In the genomic region with DNA sequence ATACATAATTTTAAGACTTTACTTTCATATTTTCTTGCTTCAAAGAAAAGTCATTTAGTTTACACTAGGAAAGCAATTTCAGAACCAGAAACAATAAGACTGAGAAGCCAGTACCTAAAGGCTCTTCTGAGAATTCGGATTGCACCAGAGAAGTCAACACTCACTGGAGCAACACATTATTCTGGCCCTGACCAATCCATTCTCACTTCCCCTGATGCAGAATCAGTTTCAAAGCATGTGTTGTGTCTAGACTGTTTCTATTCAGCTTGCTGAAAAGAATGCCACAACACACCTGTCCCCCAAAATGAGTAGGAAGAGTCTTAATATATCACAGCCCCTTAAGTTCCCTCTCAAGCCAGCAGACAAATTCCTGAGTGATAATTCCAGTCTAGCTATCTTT, we compare ENCODE assay signal across 24 cellular contexts.
DNase-seq lines count a peak whose midpoint lies in the region; ATAC-seq, FAIRE-seq and TF ChIP-seq lines count a peak whose summit lies in the region.
"Had no signal": no experiment of that assay in that cellular context is flagged by ENCODE, and none has a peak within 500 bp of the region (broad histone marks: within the 10 kb centered on the region; RNA-seq: fewer than 3 reads in every experiment).

No MANE protein-coding gene starts in this region.

- in situ Hi-C loops in HepG2 (cut with HindIII; ENCODE audit: extremely low pct_ligation_motif_present, low pct_unique_long_range_greater_than_20kb) = no loop called here

- H3K27ac ChIP-seq in lower lobe of right lung (no peak overlapping the region), HepG2 (ENCODE audit: extremely low read length, insufficient read depth, low read length) (no peak overlapping the region)
- H3K27ac ChIP-seq: 22Rv1, BLaER1, GM23248, SJSA1 had no signal

- no peak overlapping the region for H3K9ac ChIP-seq in HepG2 (ENCODE audit: insufficient read depth, low read depth, low read length)
- H3K9ac ChIP-seq: BLaER1, GM23248 had no signal

- H3K27me3 ChIP-seq in lower lobe of right lung (ENCODE audit: low read depth) = no peaks in the 10 kb centered on the region
- no peaks in the 10 kb centered on the region for H3K27me3 ChIP-seq in HepG2 (ENCODE audit: control insufficient read depth in 1 of 2, insufficient read depth in 2 of 2, low read length in 2 of 2)
- H3K27me3 ChIP-seq: BLaER1, SJSA1 had no signal

- TF ChIP-seq POLR2A in HepG2 (IDR thresholded peaks at IDR 0.05; ENCODE audit: insufficient read depth in 1 of 2, low read depth in 2 of 2, low read length in 2 of 2) = no peak

- ATAC-seq in GM18870 (IDR thresholded peaks at IDR 0.05; ENCODE audit: unreplicated experiment) = peak; percentile 70
- ATAC-seq in HG02759 (IDR thresholded peaks at IDR 0.05; ENCODE audit: unreplicated experiment) = peak; percentile 50
- ATAC-seq in HG03565 (IDR thresholded peaks at IDR 0.05; ENCODE audit: unreplicated experiment) = peak; percentile 45
- no peak for ATAC-seq in lower lobe of right lung
- ATAC-seq in HepG2 = no peak
- ATAC-seq: HCT116 had no signal

- no peaks in the 10 kb centered on the region for H4K20me1 ChIP-seq in HepG2 (ENCODE audit: insufficient read depth, low read length)
- H4K20me1 ChIP-seq: BLaER1 had no signal

- no peaks in the 10 kb centered on the region for H3K79me2 ChIP-seq in HepG2 (ENCODE audit: insufficient read depth, low read length)

- CTCF ChIA-PET in HepG2 (lab: Yijun Ruan, JAX; ENCODE audit: low intra/inter-chr PET ratio, low total read pairs) = no interaction called here

- H3K9me3 ChIP-seq in lower lobe of right lung (no peaks in the 10 kb centered on the region), HepG2 (ENCODE audit: low read length) (no peaks in the 10 kb centered on the region)
- H3K9me3 ChIP-seq: BLaER1, SJSA1 had no signal

- no peak for FAIRE-seq in HepG2 (lab: Jason Lieb, UNC)
- FAIRE-seq: GM18507, HTR-8/SVneo had no signal

- TF ChIP-seq EP300 in HepG2 (IDR thresholded peaks at IDR 0.05; ENCODE audit: low read depth in 2 of 2, low read length in 2 of 2) (no peak), HepG2 (CRISPR knock-in tag; IDR thresholded peaks at IDR 0.05; ENCODE audit: borderline replicate concordance) (no peak)

- BruUV-seq in HepG2 (replicated peaks; lab: Mats Ljungman, UMichigan) = no TSS peak

- POLR2A ChIA-PET in HepG2 (lab: Yijun Ruan, JAX) = no interaction called here

- TF ChIP-seq CTCF in GM12864 (IDR thresholded peaks at IDR 0.05; ENCODE audit: low read depth, low read length, missing control alignments) (no peak), lower lobe of right lung (IDR thresholded peaks at IDR 0.05) (no peak), HepG2 (CRISPR knock-in tag; IDR thresholded peaks at IDR 0.05) (no peak)

- 0% methylated on average over 1 of the region's 1 CpG for WGBS in HepG2 (ENCODE audit: low lambda C conversion rate)

- H3K36me3 ChIP-seq in lower lobe of right lung (no peaks in the 10 kb centered on the region), HepG2 (replicated peaks in 1 of 2; ENCODE audit: control insufficient read depth in 1 of 2, insufficient read depth in 2 of 2, low read length in 2 of 2) (no peaks in the 10 kb centered on the region)
- H3K36me3 ChIP-seq: BLaER1, SJSA1 had no signal

- no peak overlapping the region for H3K4me2 ChIP-seq in HepG2 (ENCODE audit: low read depth, low read length)
- H3K4me2 ChIP-seq: BLaER1 had no signal

- no peak overlapping the region for H2AFZ ChIP-seq in HepG2 (ENCODE audit: low read length)
- H2AFZ ChIP-seq: GM23248 had no signal

- DNase-seq in GM12864 (ENCODE audit: low read depth) (peak; percentile 2), lower lobe of right lung (no peak), HepG2 (ENCODE audit: low spot score) (no peak), inferior parietal cortex (ENCODE audit: extremely low spot score) (no peak)
- DNase-seq in stimulated activated naive CD4-positive, alpha-beta T cell treated with Interleukin-2 at 50 U/mL for 16 hours (lab: John Stamatoyannopoulos, UW) = no peak
- DNase-seq: CD8-positive, alpha-beta memory T cell; DND-41; GF-D8; GM23248; NCI-H1048; NCI-H146; NCI-H2081 treated with DMSO at 0.1 percent for 48 hours; NCI-H226; NCI-H526; SW 1271 had no signal

- H3K4me3 ChIP-seq in GM12864 (ENCODE audit: low read depth, low read length) (no peak overlapping the region), lower lobe of right lung (no peak overlapping the region), HepG2 (replicated peaks in 1 of 3; ENCODE audit: insufficient read depth in 1 of 3, low read depth in 2 of 3, low read length in 3 of 3) (no peak overlapping the region)
- H3K4me3 ChIP-seq: BLaER1, GM23248, SJSA1 had no signal

- H3K4me1 ChIP-seq in lower lobe of right lung = no peaks in the 10 kb centered on the region
- H3K4me1 ChIP-seq in HepG2 (ENCODE audit: insufficient read depth, low read length) = no peaks in the 10 kb centered on the region
- H3K4me1 ChIP-seq: BLaER1, SJSA1 had no signal

- intact Hi-C loops in lower lobe of right lung (cut with DNase I) = no loop called here
- intact Hi-C loops in HepG2 (cut with micrococcal nuclease; ENCODE audit: unreplicated experiment) = no loop called here

- no peak for TF ChIP-seq RAD21 in HepG2 (CRISPR knock-in tag; IDR thresholded peaks at IDR 0.05)

TF ChIP-seq in HepG2, 621 proteins besides CTCF, POLR2A, EP300 and RAD21:
- TF ChIP-seq BHLHE40 (IDR thresholded peaks at IDR 0.05; ENCODE audit: low read length) (no peak), HNRNPK (IDR thresholded peaks at IDR 0.05; ENCODE audit: low read depth, low read length, poor library complexity, severe bottlenecking) (no peak), PTBP1 (IDR thresholded peaks at IDR 0.05; ENCODE audit: low read depth, low read length, poor library complexity, severe bottlenecking) (no peak), TGIF2 (CRISPR knock-in tag; IDR thresholded peaks at IDR 0.05) (no peak), ZSCAN21 (CRISPR knock-in tag; IDR thresholded peaks at IDR 0.05; ENCODE audit: borderline replicate concordance) (no peak), ZIK1 (CRISPR knock-in tag; IDR thresholded peaks at IDR 0.05; ENCODE audit: borderline replicate concordance, low read depth) (no peak), NFE2 (CRISPR knock-in tag; IDR thresholded peaks at IDR 0.05) (no peak), RBFOX2 (IDR thresholded peaks at IDR 0.05; ENCODE audit: low read depth, low read length) (no peak), ZNF460 (CRISPR knock-in tag; IDR thresholded peaks at IDR 0.05; ENCODE audit: borderline replicate concordance) (no peak)
- TF ChIP-seq, protein P1, sequence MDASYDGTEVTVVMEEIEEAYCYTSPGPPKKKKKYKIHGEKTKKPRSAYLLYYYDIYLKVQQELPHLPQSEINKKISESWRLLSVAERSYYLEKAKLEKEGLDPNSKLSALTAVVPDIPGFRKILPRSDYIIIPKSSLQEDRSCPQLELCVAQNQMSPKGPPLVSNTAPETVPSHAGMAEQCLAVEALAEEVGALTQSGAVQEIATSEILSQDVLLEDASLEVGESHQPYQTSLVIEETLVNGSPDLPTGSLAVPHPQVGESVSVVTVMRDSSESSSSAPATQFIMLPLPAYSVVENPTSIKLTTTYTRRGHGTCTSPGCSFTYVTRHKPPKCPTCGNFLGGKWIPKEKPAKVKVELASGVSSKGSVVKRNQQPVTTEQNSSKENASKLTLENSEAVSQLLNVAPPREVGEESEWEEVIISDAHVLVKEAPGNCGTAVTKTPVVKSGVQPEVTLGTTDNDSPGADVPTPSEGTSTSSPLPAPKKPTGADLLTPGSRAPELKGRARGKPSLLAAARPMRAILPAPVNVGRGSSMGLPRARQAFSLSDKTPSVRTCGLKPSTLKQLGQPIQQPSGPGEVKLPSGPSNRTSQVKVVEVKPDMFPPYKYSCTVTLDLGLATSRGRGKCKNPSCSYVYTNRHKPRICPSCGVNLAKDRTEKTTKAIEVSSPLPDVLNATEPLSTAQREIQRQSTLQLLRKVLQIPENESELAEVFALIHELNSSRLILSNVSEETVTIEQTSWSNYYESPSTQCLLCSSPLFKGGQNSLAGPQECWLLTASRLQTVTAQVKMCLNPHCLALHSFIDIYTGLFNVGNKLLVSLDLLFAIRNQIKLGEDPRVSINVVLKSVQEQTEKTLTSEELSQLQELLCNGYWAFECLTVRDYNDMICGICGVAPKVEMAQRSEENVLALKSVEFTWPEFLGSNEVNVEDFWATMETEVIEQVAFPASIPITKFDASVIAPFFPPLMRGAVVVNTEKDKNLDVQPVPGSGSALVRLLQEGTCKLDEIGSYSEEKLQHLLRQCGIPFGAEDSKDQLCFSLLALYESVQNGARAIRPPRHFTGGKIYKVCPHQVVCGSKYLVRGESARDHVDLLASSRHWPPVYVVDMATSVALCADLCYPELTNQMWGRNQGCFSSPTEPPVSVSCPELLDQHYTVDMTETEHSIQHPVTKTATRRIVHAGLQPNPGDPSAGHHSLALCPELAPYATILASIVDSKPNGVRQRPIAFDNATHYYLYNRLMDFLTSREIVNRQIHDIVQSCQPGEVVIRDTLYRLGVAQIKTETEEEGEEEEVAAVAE (CRISPR knock-in tag; IDR thresholded peaks at IDR 0.05; ENCODE audit: borderline replicate concordance) = no peak
- TF ChIP-seq, protein P2, sequence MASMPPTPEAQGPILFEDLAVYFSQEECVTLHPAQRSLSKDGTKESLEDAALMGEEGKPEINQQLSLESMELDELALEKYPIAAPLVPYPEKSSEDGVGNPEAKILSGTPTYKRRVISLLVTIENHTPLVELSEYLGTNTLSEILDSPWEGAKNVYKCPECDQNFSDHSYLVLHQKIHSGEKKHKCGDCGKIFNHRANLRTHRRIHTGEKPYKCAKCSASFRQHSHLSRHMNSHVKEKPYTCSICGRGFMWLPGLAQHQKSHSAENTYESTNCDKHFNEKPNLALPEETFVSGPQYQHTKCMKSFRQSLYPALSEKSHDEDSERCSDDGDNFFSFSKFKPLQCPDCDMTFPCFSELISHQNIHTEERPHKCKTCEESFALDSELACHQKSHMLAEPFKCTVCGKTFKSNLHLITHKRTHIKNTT (CRISPR knock-in tag; IDR thresholded peaks at IDR 0.05) = no peak
TF ChIP-seq in HepG2: peak in this region for 0.

Comparison
In these comparisons a context has a peak if more than half of its experiments do, and no peak if none do; other contexts are left out.
1. ATAC-seq: peak in GM18870 (single experiment), HG02759 (single experiment) and HG03565 (single experiment); none in lower lobe of right lung (0 of 2) and HepG2 (single experiment).